8 cellular contexts compared by ENCODE assay signal in genomic region chr10:31759124-31759798, GRCh38.
DNase-seq lines count a peak whose midpoint lies in the region; ATAC-seq and TF ChIP-seq lines count a peak whose summit lies in the region.

No MANE protein-coding gene starts in this region.

- H3K4me1 ChIP-seq in esophagus muscularis mucosa: peaks cover 28 to 46% (median 42%) of the 10 kb centered on the region in 4 donors
- peaks cover 0 to 37% (median 24%) of the 10 kb centered on the region in 5 donors for H3K4me1 ChIP-seq in subcutaneous abdominal adipose tissue (ENCODE audit: control insufficient read depth in 5 of 5, insufficient read depth in 5 of 5, low read length in 5 of 5)

- no peak for TF ChIP-seq POLR2A in esophagus muscularis mucosa (IDR thresholded peaks at IDR 0.05; ENCODE audit: low read depth)

- H3K27me3 Mint-ChIP-seq in nephron (ENCODE audit: low read depth): no peaks in the 10 kb centered on the region

- H3K4me1 Mint-ChIP-seq in nephron: peaks cover 75% of the 10 kb centered on the region

- peak overlapping the region; percentile 94 to 98 (median 96) for H3K4me3 Mint-ChIP-seq in nephron

- TF ChIP-seq CTCF in GM06990 (IDR thresholded peaks at IDR 0.05; ENCODE audit: insufficient read depth, low read length, poor library complexity, severe bottlenecking) (no peak), esophagus muscularis mucosa (IDR thresholded peaks at IDR 0.05) (no peak), nephron (IDR thresholded peaks at IDR 0.05; ENCODE audit: unreplicated experiment in 3 of 3) (no peak)

- TF ChIP-seq EP300 in esophagus muscularis mucosa (IDR thresholded peaks at IDR 0.05): no peak

- H3K36me3 Mint-ChIP-seq in nephron (ENCODE audit: low read depth): no peaks in the 10 kb centered on the region

- H3K36me3 ChIP-seq in GM06990 (ENCODE audit: control insufficient read depth, insufficient read depth, low read length) (no peaks in the 10 kb centered on the region), esophagus muscularis mucosa (no peaks in the 10 kb centered on the region), subcutaneous abdominal adipose tissue (ENCODE audit: control insufficient read depth in 5 of 5, insufficient read depth in 5 of 5, low read length in 5 of 5) (no peaks in the 10 kb centered on the region)

- intact Hi-C loops in esophagus muscularis mucosa (cut with DNase I): loop anchor here (5.0 kb wide), 1 partner anchor 52 kb away; no protein-coding TSS in a partner anchor

- no peaks in the 10 kb centered on the region for H3K9me3 Mint-ChIP-seq in nephron

- peak overlapping the region in 4 of 5 donors; percentile 80 to 87 (median 82) for H3K9ac ChIP-seq in subcutaneous abdominal adipose tissue (ENCODE audit: low read length in 5 of 5)

- H3K4me3 ChIP-seq in GM06990 (replicated peaks; ENCODE audit: low read depth, low read length): peak overlapping the region; percentile 95
- H3K4me3 ChIP-seq in esophagus muscularis mucosa: peak overlapping the region; percentile 78 to 97 (median 86)
- H3K4me3 ChIP-seq in subcutaneous abdominal adipose tissue (ENCODE audit: low read depth in 1 of 5, low read length in 5 of 5): peak overlapping the region in 4 of 5 donors; percentile 74 to 86 (median 84)

- ATAC-seq in HG03280 (IDR thresholded peaks at IDR 0.05; ENCODE audit: unreplicated experiment): no peak

- H3K9me3 ChIP-seq in esophagus muscularis mucosa (no peaks in the 10 kb centered on the region), subcutaneous abdominal adipose tissue (ENCODE audit: control insufficient read depth in 5 of 5, low read length in 5 of 5) (no peaks in the 10 kb centered on the region)

- 3% methylated on average over 26 of the region's 36 CpGs for WGBS in esophagus muscularis mucosa

- DNase-seq in GM06990 (ENCODE audit: extremely low read depth, insufficient read length) (peak; percentile 49), NCI-H2227 (lab: John Stamatoyannopoulos, UW; ENCODE audit: unreplicated experiment) (peak; percentile 56), activated T-cell treated with anti-CD3 and anti-CD28 coated beads for 4 hours (peak; percentile 58), esophagus muscularis mucosa (ENCODE audit: extremely low spot score) (no peak), NCI-H226 (no peak)

- peak overlapping the region; percentile 92 to 98 (median 94) for H3K27ac Mint-ChIP-seq in nephron

- no peaks in the 10 kb centered on the region for H3K27me3 ChIP-seq in GM06990 (replicated peaks; ENCODE audit: control insufficient read depth, insufficient read depth, low read length)
- no peaks in the 10 kb centered on the region for H3K27me3 ChIP-seq in esophagus muscularis mucosa
- H3K27me3 ChIP-seq in subcutaneous abdominal adipose tissue (ENCODE audit: control insufficient read depth in 5 of 5, insufficient read depth in 4 of 5, low read length in 5 of 5): no peaks in the 10 kb centered on the region

- H3K27ac ChIP-seq in esophagus muscularis mucosa (replicated peaks in 1 of 4): peak overlapping the region; percentile 89 to 97 (median 96)
- peak overlapping the region; percentile 78 for H3K27ac ChIP-seq in subcutaneous abdominal adipose tissue (ENCODE audit: low read depth, low read length)

Comparison
In these comparisons a context has a peak if more than half of its experiments do, and no peak if none do; other contexts are left out.
1. DNase-seq: peak in GM06990 (single experiment), NCI-H2227 (single experiment) and activated T-cell treated with anti-CD3 and anti-CD28 coated beads for 4 hours (single experiment); none in esophagus muscularis mucosa (single experiment) and NCI-H226 (single experiment).
2. Peak in every context shown above with its lines, with median percentiles within 50 percentile points of each other: H3K4me3 ChIP-seq.